ENCODE assay signal across 12 cellular contexts in the genomic region with DNA sequence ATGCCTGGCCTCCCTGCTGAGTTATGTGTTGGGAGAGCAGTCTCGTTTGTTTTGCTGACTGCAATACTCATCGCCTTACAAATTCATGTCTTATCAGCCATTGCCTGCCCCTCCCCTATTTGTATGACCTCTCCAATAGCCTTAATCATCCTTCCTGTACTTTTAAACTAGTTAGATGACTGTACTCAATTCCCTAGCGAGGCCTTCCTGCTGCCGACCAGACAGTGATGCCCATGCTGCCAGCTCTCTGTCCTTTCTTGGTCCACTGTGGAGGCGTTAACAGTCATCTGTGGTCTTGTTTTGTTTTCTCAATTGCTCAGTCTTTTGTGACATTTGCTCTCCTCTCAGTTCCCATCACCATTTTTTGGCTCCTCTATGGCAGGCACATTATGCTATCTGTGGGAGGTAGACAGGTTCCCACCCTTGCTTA. TPM values are rescaled to one million over a fixed set of nuclear protein-coding genes. Genes with fewer than 3 reads are reported as not detected.
A peak's percentile ranks its signal among the peaks of the same experiment; 100 is the strongest.
DNase-seq lines count a peak whose midpoint lies in the region; ATAC-seq and TF ChIP-seq lines count a peak whose summit lies in the region.
"Had no signal": no experiment of that assay in that cellular context is flagged by ENCODE, and none has a peak within 500 bp of the region (broad histone marks: within the 10 kb centered on the region; RNA-seq: fewer than 3 reads in every experiment).

No MANE protein-coding gene starts in this region.

- peaks cover 27% of the 10 kb centered on the region for H3K36me3 Mint-ChIP-seq in activated CD4-positive, alpha-beta memory T cell treated with anti-CD3 and anti-CD28 coated beads for 36 hours
- peaks cover 9% of the 10 kb centered on the region for H3K36me3 Mint-ChIP-seq in type B pancreatic cell

- no peak overlapping the region for H3K4me3 ChIP-seq in foreskin fibroblast (ENCODE audit: low read depth in 1 of 2, low read length in 2 of 2)
- H3K4me3 ChIP-seq: thyroid gland had no signal

- CTCF ChIA-PET in activated CD4-positive, alpha-beta memory T cell treated with anti-CD3 and anti-CD28 coated beads for 36 hours (lab: Charles Lee) = no interaction called here

- no peaks in the 10 kb centered on the region for H3K9me3 Mint-ChIP-seq in activated CD4-positive, alpha-beta memory T cell treated with anti-CD3 and anti-CD28 coated beads for 36 hours
- H3K9me3 Mint-ChIP-seq in type B pancreatic cell = no peaks in the 10 kb centered on the region
- H3K9me3 Mint-ChIP-seq: CD4-positive, alpha-beta T cell; T-helper 1 cell treated with Interleukin-12 subunit alpha and Interleukin-12 subunit beta and Interleukin-4 antibody, amounts not matched to agents 30 μg/mL and 1 μg/mL, for 36 hours had no signal

- H3K4me3 Mint-ChIP-seq in activated CD4-positive, alpha-beta memory T cell treated with anti-CD3 and anti-CD28 coated beads for 36 hours = no peak overlapping the region
- H3K4me3 Mint-ChIP-seq in type B pancreatic cell = no peak overlapping the region
- H3K4me3 Mint-ChIP-seq: CD4-positive, alpha-beta T cell; T-helper 1 cell treated with Interleukin-12 subunit alpha and Interleukin-12 subunit beta and Interleukin-4 antibody, amounts not matched to agents 30 μg/mL and 1 μg/mL, for 36 hours had no signal

- no peak overlapping the region for H3K27ac Mint-ChIP-seq in activated CD4-positive, alpha-beta memory T cell treated with anti-CD3 and anti-CD28 coated beads for 36 hours
- peak overlapping the region; percentile 42 for H3K27ac Mint-ChIP-seq in type B pancreatic cell
- H3K27ac Mint-ChIP-seq: CD4-positive, alpha-beta T cell; T-helper 1 cell treated with Interleukin-12 subunit alpha and Interleukin-12 subunit beta and Interleukin-4 antibody, amounts not matched to agents 30 μg/mL and 1 μg/mL, for 36 hours had no signal

- no peaks in the 10 kb centered on the region for H3K27me3 Mint-ChIP-seq in activated CD4-positive, alpha-beta memory T cell treated with anti-CD3 and anti-CD28 coated beads for 36 hours
- no peaks in the 10 kb centered on the region for H3K27me3 Mint-ChIP-seq in type B pancreatic cell
- H3K27me3 Mint-ChIP-seq: CD4-positive, alpha-beta T cell had no signal

- POLR2A ChIA-PET in activated CD4-positive, alpha-beta memory T cell treated with anti-CD3 and anti-CD28 coated beads for 36 hours (lab: Charles Lee) = no interaction called here

- DNase-seq in left cardiac atrium = no peak
- DNase-seq in Right ventricle myocardium superior = no peak
- DNase-seq in activated CD4-positive, alpha-beta memory T cell treated with anti-CD3 and anti-CD28 coated beads for 36 hours = peak; percentile 40
- DNase-seq in foreskin fibroblast = peak; percentile 79 to 81
- no peak for DNase-seq in type B pancreatic cell (ENCODE audit: extremely low spot score, unreplicated experiment)
- DNase-seq in NCI-H2029 (lab: John Stamatoyannopoulos, UW) = no peak
- no peak for DNase-seq in NCI-H82 treated with DMSO at 0.1 percent for 48 hours (lab: John Stamatoyannopoulos, UW; ENCODE audit: unreplicated experiment)
- DNase-seq: CD4-positive, alpha-beta T cell; stimulated activated CD4-positive, alpha-beta T cell treated with anti-CD3 and anti-CD28 coated beads, Interleukin-12 subunit alpha, Interleukin-12 subunit beta, amount 100 ng/mL, for 4 hours had no signal

- H3K4me1 Mint-ChIP-seq in activated CD4-positive, alpha-beta memory T cell treated with anti-CD3 and anti-CD28 coated beads for 36 hours (ENCODE audit: low read depth) = peaks cover 12% of the 10 kb centered on the region
- peaks cover 27% of the 10 kb centered on the region for H3K4me1 Mint-ChIP-seq in type B pancreatic cell (ENCODE audit: unreplicated experiment)

- ATAC-seq in left cardiac atrium (peak; percentile 5 to 65), Right ventricle myocardium superior (ENCODE audit: poor library complexity) (no peak), GM21723 (IDR thresholded peaks at IDR 0.05; ENCODE audit: unreplicated experiment) (no peak)

- intact Hi-C loops in left cardiac atrium (cut with DNase I) = no loop called here
- intact Hi-C loops in Right ventricle myocardium superior (cut with DNase I) = no loop called here
- intact Hi-C loops in activated CD4-positive, alpha-beta memory T cell treated with anti-CD3 and anti-CD28 coated beads for 36 hours (cut with micrococcal nuclease) = no loop called here

- TF ChIP-seq CTCF in foreskin fibroblast (IDR thresholded peaks at IDR 0.05; ENCODE audit: low read depth, low read length) = no peak
- TF ChIP-seq CTCF in type B pancreatic cell (conservative IDR thresholded peaks at IDR 0.05) = no peak

RNA-seq across cellular contexts. Expression of gene YPEL1, which starts 20.3 kb away (rescaled TPM):
- total RNA-seq in left cardiac atrium (1 to 10 TPM; 4.6 to 5.3 TPM), Right ventricle myocardium superior (3.1 TPM), type B pancreatic cell (ENCODE audit: low replicate concordance) (7.8 and 19.3 TPM in 2 replicates)
- 1 to 10 TPM; 1.6 to 1.8 TPM for total RNA-seq in activated CD4-positive, alpha-beta memory T cell treated with anti-CD3 and anti-CD28 coated beads for 36 hours

Comparison
In these comparisons a context has a peak if more than half of its experiments do, and no peak if none do; other contexts are left out.
1. ATAC-seq: peak in left cardiac atrium (2 of 2); none in Right ventricle myocardium superior (single experiment) and GM21723 (single experiment).
2. DNase-seq: peak in activated CD4-positive, alpha-beta memory T cell treated with anti-CD3 and anti-CD28 coated beads for 36 hours (single experiment) and foreskin fibroblast (2 of 2); none in left cardiac atrium (single experiment), Right ventricle myocardium superior (single experiment), type B pancreatic cell (single experiment), NCI-H2029 (single experiment) and NCI-H82 treated with DMSO at 0.1 percent for 48 hours (single experiment).